In the genomic region with DNA sequence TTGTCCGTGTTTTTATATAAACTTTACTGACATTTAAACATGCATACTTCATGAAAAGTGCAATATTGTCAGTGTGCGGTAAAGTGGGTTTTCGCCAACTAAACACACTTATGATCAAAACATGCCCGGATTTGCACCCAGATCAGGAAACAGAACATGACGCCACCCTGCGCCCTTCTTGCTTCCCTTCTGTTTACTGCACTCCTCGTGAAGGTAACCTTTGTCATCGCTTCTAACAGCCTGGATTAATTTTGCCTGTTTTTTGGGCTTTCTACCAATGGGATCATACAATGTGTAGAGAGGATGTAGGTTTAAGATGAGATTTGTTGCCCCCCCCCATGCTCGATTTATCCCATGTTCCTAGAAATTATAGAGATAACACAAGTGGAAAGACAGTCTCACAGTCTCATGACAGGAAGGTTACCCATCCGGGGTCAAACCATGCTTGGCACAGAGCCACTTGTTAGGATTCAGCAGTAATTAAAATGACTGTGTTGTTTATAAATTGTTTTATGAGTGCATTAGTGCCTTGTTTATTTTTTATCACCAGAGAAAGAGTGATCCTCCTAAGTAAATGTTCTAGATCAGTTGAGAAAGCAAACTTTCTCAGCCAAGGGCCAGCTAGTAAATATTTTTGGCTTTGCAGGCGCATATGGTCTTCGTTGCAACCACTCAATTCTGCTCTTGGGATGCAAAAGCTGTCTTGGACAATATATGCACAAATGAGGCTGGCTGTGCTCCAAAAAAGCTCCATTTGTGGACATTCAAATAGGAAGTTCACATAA, we compare ENCODE assay signal across 9 cellular contexts.
A peak's percentile ranks its signal among the peaks of the same experiment; 100 is the strongest.
DNase-seq lines count a peak whose midpoint lies in the region; TF ChIP-seq lines count a peak whose summit lies in the region.
"Had no signal": no experiment of that assay in that cellular context is flagged by ENCODE, and none has a peak within 500 bp of the region (broad histone marks: within the 10 kb centered on the region; RNA-seq: fewer than 3 reads in every experiment).

No MANE protein-coding gene starts in this region.

- in situ Hi-C loops in Caki2 (cut with HindIII; ENCODE audit: low pct_unique_long_range_greater_than_20kb, low sequenced_read_pairs) = no loop called here

- H4K20me1 ChIP-seq in neural progenitor cell (ENCODE audit: low read depth) = no peaks in the 10 kb centered on the region

- no peak for TF ChIP-seq POLR2A in esophagus muscularis mucosa (IDR thresholded peaks at IDR 0.05; ENCODE audit: low read depth)

- TF ChIP-seq CTCF in esophagus muscularis mucosa (IDR thresholded peaks at IDR 0.05) (no peak), neural progenitor cell (IDR thresholded peaks at IDR 0.05) (no peak)

- peaks cover 4% of the 10 kb centered on the region for H3K36me3 Mint-ChIP-seq in neural progenitor cell
- peaks cover 45% of the 10 kb centered on the region for H3K36me3 Mint-ChIP-seq in activated naive CD4-positive, alpha-beta T cell treated with anti-CD3 and anti-CD28 coated beads, Interleukin-2, amount 10 ng/mL, durations not matched to agents 7 days and 5 days

- no peaks in the 10 kb centered on the region for H3K27me3 ChIP-seq in esophagus muscularis mucosa
- H3K27me3 ChIP-seq in neural progenitor cell = no peaks in the 10 kb centered on the region

- H3K27ac ChIP-seq in esophagus muscularis mucosa (replicated peaks in 1 of 4) = peak overlapping the region; percentile 46 to 67 (median 64)
- no peak overlapping the region for H3K27ac ChIP-seq in neural progenitor cell

- H3K9me3 Mint-ChIP-seq in neural progenitor cell = peaks cover 5% of the 10 kb centered on the region
- H3K9me3 Mint-ChIP-seq in activated naive CD4-positive, alpha-beta T cell treated with anti-CD3 and anti-CD28 coated beads, Interleukin-2, amount 10 ng/mL, durations not matched to agents 7 days and 5 days = peaks cover 10% of the 10 kb centered on the region

- H3K79me2 ChIP-seq in neural progenitor cell (ENCODE audit: low read depth) = no peaks in the 10 kb centered on the region

- H3F3A ChIP-seq in neural progenitor cell (ENCODE audit: low read depth) = no peaks in the 10 kb centered on the region

- no peaks in the 10 kb centered on the region for H3K36me3 ChIP-seq in esophagus muscularis mucosa
- no peaks in the 10 kb centered on the region for H3K36me3 ChIP-seq in neural progenitor cell

- DNase-seq in Caki2 (ENCODE audit: low read depth) (peak; percentile 74), NCI-H69 (lab: John Stamatoyannopoulos, UW) (peak; percentile 76), esophagus muscularis mucosa (ENCODE audit: extremely low spot score) (no peak), neural progenitor cell (ENCODE audit: low spot score) (no peak), NCI-H146 (lab: John Stamatoyannopoulos, UW) (no peak), HUDEP-2 (lab: John Stamatoyannopoulos, UW; ENCODE audit: unreplicated experiment in 76 of 76) (no peak), anterior cingulate cortex (lab: John Stamatoyannopoulos, UW) (no peak)
- DNase-seq in activated naive CD4-positive, alpha-beta T cell treated with anti-CD3 and anti-CD28 coated beads, Interleukin-2, amount 10 ng/mL, durations not matched to agents 7 days and 5 days = no peak
- DNase-seq: GF-D8 had no signal

- 59% methylated on average over 12 of the region's 12 CpGs for WGBS in esophagus muscularis mucosa

- H3K27me3 Mint-ChIP-seq in neural progenitor cell (ENCODE audit: insufficient read depth, low read depth) = no peaks in the 10 kb centered on the region
- no peaks in the 10 kb centered on the region for H3K27me3 Mint-ChIP-seq in activated naive CD4-positive, alpha-beta T cell treated with anti-CD3 and anti-CD28 coated beads, Interleukin-2, amount 10 ng/mL, durations not matched to agents 7 days and 5 days

- H3K4me1 ChIP-seq in esophagus muscularis mucosa = peaks cover 21 to 47% (median 32%) of the 10 kb centered on the region in 4 donors
- H3K4me1 ChIP-seq in neural progenitor cell = peaks cover 8% of the 10 kb centered on the region

- no peak overlapping the region for H3K9ac ChIP-seq in neural progenitor cell

- TF ChIP-seq EP300 in esophagus muscularis mucosa (IDR thresholded peaks at IDR 0.05) = no peak

- no peak overlapping the region for H3K4me3 Mint-ChIP-seq in neural progenitor cell
- H3K4me3 Mint-ChIP-seq in activated naive CD4-positive, alpha-beta T cell treated with anti-CD3 and anti-CD28 coated beads, Interleukin-2, amount 10 ng/mL, durations not matched to agents 7 days and 5 days = no peak overlapping the region

- no peak overlapping the region for H3K4me2 ChIP-seq in neural progenitor cell

- no peak overlapping the region for H3K4me3 ChIP-seq in esophagus muscularis mucosa
- no peak overlapping the region for H3K4me3 ChIP-seq in neural progenitor cell

- peaks cover 45% of the 10 kb centered on the region for H3K4me1 Mint-ChIP-seq in neural progenitor cell
- no peaks in the 10 kb centered on the region for H3K4me1 Mint-ChIP-seq in activated naive CD4-positive, alpha-beta T cell treated with anti-CD3 and anti-CD28 coated beads, Interleukin-2, amount 10 ng/mL, durations not matched to agents 7 days and 5 days

- no peak overlapping the region for H2AFZ ChIP-seq in neural progenitor cell (replicated peaks)

- H3K9me3 ChIP-seq in esophagus muscularis mucosa = no peaks in the 10 kb centered on the region
- no peaks in the 10 kb centered on the region for H3K9me3 ChIP-seq in neural progenitor cell (ENCODE audit: low read depth)

- CTCF ChIA-PET in activated naive CD4-positive, alpha-beta T cell treated with anti-CD3 and anti-CD28 coated beads, Interleukin-2, amount 10 ng/mL, durations not matched to agents 7 days and 5 days (lab: Charles Lee) = interaction anchor here (1.2 kb wide), 1 partner anchor 14 kb away, joined by 4 read pairs; no protein-coding TSS in a partner anchor

- intact Hi-C loops in esophagus muscularis mucosa (cut with DNase I) = no loop called here

- H3K27ac Mint-ChIP-seq in neural progenitor cell = peak overlapping the region; percentile 34
- H3K27ac Mint-ChIP-seq in activated naive CD4-positive, alpha-beta T cell treated with anti-CD3 and anti-CD28 coated beads, Interleukin-2, amount 10 ng/mL, durations not matched to agents 7 days and 5 days = no peak overlapping the region

Comparison
In these comparisons a context has a peak if more than half of its experiments do, and no peak if none do; other contexts are left out.
1. DNase-seq: peak in Caki2 (single experiment) and NCI-H69 (single experiment); none in esophagus muscularis mucosa (single experiment), neural progenitor cell (single experiment), NCI-H146 (single experiment), HUDEP-2 (0 of 76), anterior cingulate cortex (0 of 58) and activated naive CD4-positive, alpha-beta T cell treated with anti-CD3 and anti-CD28 coated beads, Interleukin-2, amount 10 ng/mL, durations not matched to agents 7 days and 5 days (single experiment).